In the genomic region with DNA sequence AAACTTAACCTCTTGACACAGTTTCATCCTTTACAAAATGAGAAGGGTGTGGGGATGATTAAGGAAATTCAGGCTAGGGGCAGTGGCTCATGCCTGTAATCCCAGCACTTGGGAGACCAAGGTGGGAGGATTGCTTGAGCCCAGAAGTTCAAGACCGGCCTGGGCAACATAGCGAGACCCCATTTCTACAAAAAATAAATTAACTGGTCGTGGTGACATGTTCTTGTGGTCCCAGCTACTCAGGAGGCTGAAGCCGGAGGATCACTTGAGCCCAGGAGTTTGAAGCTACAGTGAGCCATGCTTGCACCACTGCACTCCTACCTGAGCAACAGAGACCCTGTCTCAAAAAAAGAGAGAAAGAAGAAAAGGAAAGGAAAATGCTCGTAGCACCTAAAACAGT, we compare ENCODE assay signal across 23 cellular contexts.
"Had no signal": no experiment of that assay in that cellular context is flagged by ENCODE, and none has a peak within 500 bp of the region (broad histone marks: within the 10 kb centered on the region; RNA-seq: fewer than 3 reads in every experiment).

No MANE protein-coding gene starts in this region.

- FAIRE-seq: frontal cortex, kidney, small intestine had no signal

- ATAC-seq: left lobe of liver; natural killer cell; psoas muscle; right cardiac atrium; stimulated activated naive CD8-positive, alpha-beta T cell treated with anti-CD3 and anti-CD28 coated beads, Interleukin-15, amount 100 ng/mL, for 72 hours had no signal

- H3K4me1 Mint-ChIP-seq: stimulated activated naive CD8-positive, alpha-beta T cell treated with anti-CD3 and anti-CD28 coated beads, Interleukin-15, amount 100 ng/mL, for 72 hours had no signal

- H3K4me3 ChIP-seq: dorsolateral prefrontal cortex, lung, ovary, psoas muscle, suprapubic skin, vagina had no signal

- H3K4me3 Mint-ChIP-seq: memory B cell; natural killer cell; stimulated activated naive CD8-positive, alpha-beta T cell treated with anti-CD3 and anti-CD28 coated beads, Interleukin-15, amount 100 ng/mL, for 72 hours had no signal

- H3K27ac ChIP-seq: dorsolateral prefrontal cortex, psoas muscle, suprapubic skin, vagina had no signal

- H3K9me3 ChIP-seq: ovary, psoas muscle, suprapubic skin, vagina had no signal

- H3K9me3 Mint-ChIP-seq: memory B cell; natural killer cell; stimulated activated naive CD8-positive, alpha-beta T cell treated with anti-CD3 and anti-CD28 coated beads, Interleukin-15, amount 100 ng/mL, for 72 hours had no signal

- H3K27me3 ChIP-seq: dorsolateral prefrontal cortex, ovary, suprapubic skin, vagina had no signal

- H3K36me3 Mint-ChIP-seq: natural killer cell had no signal

- DNase-seq: dorsolateral prefrontal cortex; effector CD4-positive, alpha-beta T cell; natural killer cell; occipital lobe; posterior cingulate gyrus; psoas muscle; right cardiac atrium; stimulated activated CD4-positive, alpha-beta T cell treated with anti-CD3 and anti-CD28 coated beads, Interleukin-12 subunit alpha, Interleukin-12 subunit beta, amount 100 ng/mL, for 4 hours; stimulated activated CD4-positive, alpha-beta T cell treated with anti-CD3 and anti-CD28 coated beads, Interleukin-1b, Interleukin-23, amount 100 ng/mL, for 48 hours; stimulated activated CD4-positive, alpha-beta T cell treated with anti-CD3 and anti-CD28 coated beads, Interleukin-4, amount 100 ng/mL, for 1 hour; stimulated activated CD8-positive, alpha-beta memory T cell treated with anti-CD3 and anti-CD28 coated beads, Interleukin-4, amount 100 ng/mL, for 48 hours; stimulated activated naive CD4-positive, alpha-beta T cell; stimulated activated naive CD8-positive, alpha-beta T cell treated with anti-CD3 and anti-CD28 coated beads, Interleukin-15, amount 100 ng/mL, for 72 hours; trophoblast cell had no signal

- H3K27ac Mint-ChIP-seq: memory B cell; natural killer cell; stimulated activated naive CD8-positive, alpha-beta T cell treated with anti-CD3 and anti-CD28 coated beads, Interleukin-15, amount 100 ng/mL, for 72 hours had no signal

- H3K27me3 Mint-ChIP-seq: memory B cell; stimulated activated naive CD8-positive, alpha-beta T cell treated with anti-CD3 and anti-CD28 coated beads, Interleukin-15, amount 100 ng/mL, for 72 hours had no signal

- H3K36me3 ChIP-seq: ovary, suprapubic skin, vagina had no signal

- H3K4me1 ChIP-seq: psoas muscle, suprapubic skin, vagina had no signal
